In the genomic region with DNA sequence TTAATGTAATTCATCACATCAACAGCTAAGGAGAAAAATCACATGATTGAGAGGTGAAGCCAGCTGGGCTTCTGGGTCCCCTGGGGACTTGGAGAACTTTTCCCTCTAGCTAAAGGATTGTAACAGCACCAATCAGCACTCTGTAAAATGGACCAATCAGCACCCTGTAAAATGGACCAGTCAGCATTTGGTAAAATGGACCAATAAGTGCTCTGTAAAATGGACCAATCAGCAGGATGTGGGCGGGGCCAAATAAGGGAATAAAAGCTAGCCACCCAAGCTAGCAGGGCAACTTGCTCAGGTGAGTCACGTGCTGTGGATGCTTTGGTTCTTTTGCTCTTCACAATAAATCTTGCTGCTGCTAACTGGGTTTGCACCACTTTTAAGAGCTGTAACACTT, we compare ENCODE assay signal across 30 cellular contexts.
"Had no signal": no experiment of that assay in that cellular context is flagged by ENCODE, and none has a peak within 500 bp of the region (broad histone marks: within the 10 kb centered on the region; RNA-seq: fewer than 3 reads in every experiment).

No MANE protein-coding gene starts in this region.

- H3K9me3 ChIP-seq: ovary, psoas muscle, thoracic aorta, thyroid gland, tibial nerve, upper lobe of left lung, vagina had no signal

- H2AFZ ChIP-seq: neural progenitor cell, parathyroid adenoma had no signal

- DNase-seq: naive thymus-derived CD4-positive, alpha-beta T cell; natural killer cell; occipital lobe; ovary; posterior cingulate gyrus; psoas muscle; right cardiac atrium; spleen; stimulated activated CD4-positive, alpha-beta T cell treated with anti-CD3 and anti-CD28 coated beads, Interleukin-12 subunit alpha, Interleukin-12 subunit beta, amount 100 ng/mL, for 4 hours; stimulated activated CD4-positive, alpha-beta T cell treated with anti-CD3 and anti-CD28 coated beads, Interleukin-1b, Interleukin-23, amount 100 ng/mL, for 48 hours; stimulated activated CD4-positive, alpha-beta T cell treated with anti-CD3 and anti-CD28 coated beads, Interleukin-4, amount 100 ng/mL, for 24 hours; stimulated activated naive B cell treated with anti-CD40 and anti-IgM and Interleukin-4, amounts not matched to agents 10 μg/mL and 1 μg/mL and 100 μg/mL, for 72 hours; stimulated activated naive CD4-positive, alpha-beta T cell treated with Interleukin-2 at 50 U/mL for 16 hours; stomach; thyroid gland; trophoblast cell; upper lobe of left lung had no signal

- H3K27ac Mint-ChIP-seq: naive thymus-derived CD4-positive, alpha-beta T cell; natural killer cell; nephron; neural progenitor cell; progenitor cell of endocrine pancreas; stimulated activated effector memory CD8-positive, alpha-beta T cell treated with anti-CD3 and anti-CD28 coated beads, Interleukin-12 subunit alpha, Interleukin-12 subunit beta, amount 100 ng/mL, for 72 hours; stimulated activated naive B cell treated with anti-CD40 and anti-IgM and Interleukin-4, amounts not matched to agents 10 μg/mL and 1 μg/mL and 100 μg/mL, for 72 hours; stimulated activated naive CD8-positive, alpha-beta T cell treated with anti-CD3 and anti-CD28 coated beads, Interleukin-15, Interleukin-2, amounts not matched to agents 100 ng/mL and 50 ng/mL, for 24 hours had no signal

- H3K36me3 Mint-ChIP-seq: naive thymus-derived CD4-positive, alpha-beta T cell; natural killer cell; neural progenitor cell; stimulated activated effector memory CD8-positive, alpha-beta T cell treated with anti-CD3 and anti-CD28 coated beads, Interleukin-12 subunit alpha, Interleukin-12 subunit beta, amount 100 ng/mL, for 72 hours; stimulated activated naive B cell treated with anti-CD40 and anti-IgM and Interleukin-4, amounts not matched to agents 10 μg/mL and 1 μg/mL and 100 μg/mL, for 72 hours had no signal

- H3K36me3 ChIP-seq: neural progenitor cell, ovary, spleen, stomach, thoracic aorta, thyroid gland, tibial nerve, upper lobe of left lung, vagina had no signal

- H3K4me3 Mint-ChIP-seq: naive thymus-derived CD4-positive, alpha-beta T cell; natural killer cell; nephron; neural progenitor cell; stimulated activated effector memory CD8-positive, alpha-beta T cell treated with anti-CD3 and anti-CD28 coated beads, Interleukin-12 subunit alpha, Interleukin-12 subunit beta, amount 100 ng/mL, for 72 hours; stimulated activated naive B cell treated with anti-CD40 and anti-IgM and Interleukin-4, amounts not matched to agents 10 μg/mL and 1 μg/mL and 100 μg/mL, for 72 hours; stimulated activated naive CD8-positive, alpha-beta T cell treated with anti-CD3 and anti-CD28 coated beads, Interleukin-15, Interleukin-2, amounts not matched to agents 100 ng/mL and 50 ng/mL, for 24 hours had no signal

- H3K27me3 ChIP-seq: neural progenitor cell, ovary, spleen, stomach, thyroid gland, tibial nerve, upper lobe of left lung, vagina had no signal

- H3K4me3 ChIP-seq: neural progenitor cell, ovary, psoas muscle, skin epidermis, smooth muscle cell, spleen, stomach, thoracic aorta, thyroid gland, tibial nerve, upper lobe of left lung, vagina had no signal

- H3K9me3 Mint-ChIP-seq: nephron; neural progenitor cell; stimulated activated naive B cell treated with anti-CD40 and anti-IgM and Interleukin-4, amounts not matched to agents 10 μg/mL and 1 μg/mL and 100 μg/mL, for 72 hours had no signal

- H3K4me2 ChIP-seq: neural progenitor cell, smooth muscle cell had no signal

- H3K4me1 ChIP-seq: neural progenitor cell, parathyroid adenoma, psoas muscle, spleen, stomach, thyroid gland, tibial nerve, upper lobe of left lung, vagina had no signal

- H3K79me2 ChIP-seq: parathyroid adenoma had no signal

- ATAC-seq: naive thymus-derived CD4-positive, alpha-beta T cell; natural killer cell; psoas muscle; right cardiac atrium; sciatic nerve; stimulated activated effector memory CD8-positive, alpha-beta T cell treated with anti-CD3 and anti-CD28 coated beads, Interleukin-12 subunit alpha, Interleukin-12 subunit beta, amount 100 ng/mL, for 72 hours; stimulated activated naive B cell treated with anti-CD40 and anti-IgM and Interleukin-4, amounts not matched to agents 10 μg/mL and 1 μg/mL and 100 μg/mL, for 72 hours had no signal

- H3K4me1 Mint-ChIP-seq: naive thymus-derived CD4-positive, alpha-beta T cell; natural killer cell; nephron; neural progenitor cell; stimulated activated effector memory CD8-positive, alpha-beta T cell treated with anti-CD3 and anti-CD28 coated beads, Interleukin-12 subunit alpha, Interleukin-12 subunit beta, amount 100 ng/mL, for 72 hours; stimulated activated naive B cell treated with anti-CD40 and anti-IgM and Interleukin-4, amounts not matched to agents 10 μg/mL and 1 μg/mL and 100 μg/mL, for 72 hours had no signal

- H3K27ac ChIP-seq: neural progenitor cell, ovary, parathyroid adenoma, psoas muscle, skin epidermis, spleen, stomach, thoracic aorta, thyroid gland, tibial nerve, upper lobe of left lung, vagina had no signal

- FAIRE-seq: urothelium cell line had no signal

- H3K27me3 Mint-ChIP-seq: naive thymus-derived CD4-positive, alpha-beta T cell; progenitor cell of endocrine pancreas; stimulated activated naive B cell treated with anti-CD40 and anti-IgM and Interleukin-4, amounts not matched to agents 10 μg/mL and 1 μg/mL and 100 μg/mL, for 72 hours; stimulated activated naive CD8-positive, alpha-beta T cell treated with anti-CD3 and anti-CD28 coated beads, Interleukin-15, Interleukin-2, amounts not matched to agents 100 ng/mL and 50 ng/mL, for 24 hours had no signal

- H3K9ac ChIP-seq: neural progenitor cell, parathyroid adenoma had no signal
